In the genomic region with DNA sequence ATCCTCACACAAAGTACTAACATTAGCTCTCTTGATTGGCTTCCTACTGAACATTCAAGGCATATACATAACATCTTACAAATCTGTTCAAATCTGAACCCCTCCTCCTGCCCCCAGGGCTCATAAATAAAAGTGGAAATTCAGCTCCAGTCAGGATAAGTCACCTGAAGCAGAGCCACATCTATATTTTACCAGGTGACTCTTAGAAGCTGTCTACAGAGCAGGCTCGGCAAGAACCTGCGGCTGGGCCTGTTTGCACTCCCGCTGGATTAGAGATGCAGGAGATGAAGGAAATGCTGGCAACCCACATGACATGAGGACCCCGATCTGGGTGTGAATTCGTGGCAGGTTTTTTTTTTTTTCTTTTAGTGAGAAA, we compare ENCODE assay signal across 13 cellular contexts. TPM values are rescaled to one million over a fixed set of nuclear protein-coding genes. Genes with fewer than 3 reads are reported as not detected.
DNase-seq lines count a peak whose midpoint lies in the region; ATAC-seq and TF ChIP-seq lines count a peak whose summit lies in the region.
"Had no signal": no experiment of that assay in that cellular context is flagged by ENCODE, and none has a peak within 500 bp of the region (broad histone marks: within the 10 kb centered on the region; RNA-seq: fewer than 3 reads in every experiment).

No MANE protein-coding gene starts in this region.

- no peak overlapping the region for H3K27ac Mint-ChIP-seq in activated CD8-positive, alpha-beta T cell treated with anti-CD3 and anti-CD28 coated beads, Interleukin-2, amount 10 ng/mL, durations not matched to agents 7 days and 5 days
- no peak overlapping the region for H3K27ac Mint-ChIP-seq in CD8-positive, alpha-beta memory T cell
- H3K27ac Mint-ChIP-seq: GM23338 had no signal

- peaks cover 28% of the 10 kb centered on the region for H3K4me1 ChIP-seq in PC-9 (replicated peaks; ENCODE audit: insufficient read depth)
- peaks cover 12% of the 10 kb centered on the region for H3K4me1 ChIP-seq in parathyroid adenoma
- H3K4me1 ChIP-seq in neuronal stem cell (ENCODE audit: control insufficient read depth in 2 of 2, insufficient read depth in 1 of 2, low read depth in 1 of 2, low read length in 2 of 2), result peaks cover 4 to 8% of the 10 kb centered on the region in 2 donors
- H3K4me1 ChIP-seq in CD8-positive, alpha-beta memory T cell (ENCODE audit: insufficient read depth, low read length), result no peaks in the 10 kb centered on the region

- peak; percentile 15 for ATAC-seq in left colon
- no peak for ATAC-seq in activated CD8-positive, alpha-beta T cell treated with anti-CD3 and anti-CD28 coated beads, Interleukin-2, amount 10 ng/mL, durations not matched to agents 7 days and 5 days

- no CpG with 5 or more reads among the region's 5 CpGs for WGBS in neuronal stem cell (ENCODE audit: extremely low coverage in 2 of 2, insufficient read length in 2 of 2, insufficient replicate concordance in 1 of 2), 2 donors

- H2AFZ ChIP-seq in PC-9 (no peak overlapping the region), parathyroid adenoma (peak overlapping the region; percentile 31), neuronal stem cell (ENCODE audit: low read length) (no peak overlapping the region)
- H2AFZ ChIP-seq: GM23338 had no signal

- no peak overlapping the region for H2BK5ac ChIP-seq in neuronal stem cell (ENCODE audit: low read length)

- H2AK5ac ChIP-seq in neuronal stem cell (ENCODE audit: low read depth, low read length), result no peak overlapping the region

- H3K4ac ChIP-seq in neuronal stem cell (ENCODE audit: low read length), result no peak overlapping the region

- H3K9ac ChIP-seq in parathyroid adenoma, result no peak overlapping the region
- H3K9ac ChIP-seq in neuronal stem cell (ENCODE audit: low read depth, low read length, poor library complexity), result no peak overlapping the region
- H3K9ac ChIP-seq: BLaER1 had no signal

- no peaks in the 10 kb centered on the region for H4K20me1 ChIP-seq in PC-9 (ENCODE audit: insufficient read depth)

- H3F3A ChIP-seq in PC-9 (ENCODE audit: insufficient read depth, low read depth), result peaks cover 22% of the 10 kb centered on the region; the same call in 1 of the 2 replicates

- no peak overlapping the region for H2BK12ac ChIP-seq in neuronal stem cell (ENCODE audit: low read length)

- H3K27me3 ChIP-seq in PC-9 (ENCODE audit: insufficient read depth, low read depth) (no peaks in the 10 kb centered on the region), parathyroid adenoma (ENCODE audit: control insufficient read depth, insufficient read depth, low read length) (no peaks in the 10 kb centered on the region), neuronal stem cell (ENCODE audit: control insufficient read depth in 3 of 3, insufficient read depth in 3 of 3, low read depth in 1 of 3, low read length in 3 of 3) (peaks cover 0 to 21% (median 14%) of the 10 kb centered on the region in 3 experiments)
- H3K27me3 ChIP-seq in CD8-positive, alpha-beta memory T cell (ENCODE audit: insufficient read depth, low read length, poor library complexity, severe bottlenecking), result peaks cover 4% of the 10 kb centered on the region

- no peak overlapping the region for H2BK120ac ChIP-seq in neuronal stem cell (ENCODE audit: low read depth, low read length)

- H4K91ac ChIP-seq in neuronal stem cell (ENCODE audit: low read depth, low read length, poor library complexity), result no peak overlapping the region

- H3K4me3 Mint-ChIP-seq in activated CD8-positive, alpha-beta T cell treated with anti-CD3 and anti-CD28 coated beads, Interleukin-2, amount 10 ng/mL, durations not matched to agents 7 days and 5 days, result no peak overlapping the region
- no peak overlapping the region for H3K4me3 Mint-ChIP-seq in CD8-positive, alpha-beta memory T cell
- H3K4me3 Mint-ChIP-seq: GM23338 had no signal

- H3K27ac ChIP-seq in PC-9, result peak overlapping the region; percentile 21
- peak overlapping the region; percentile 15 for H3K27ac ChIP-seq in parathyroid adenoma
- H3K27ac ChIP-seq in neuronal stem cell (replicated peaks; ENCODE audit: low read length), result no peak overlapping the region
- H3K27ac ChIP-seq in CD8-positive, alpha-beta memory T cell (ENCODE audit: low read depth, low read length), result no peak overlapping the region
- H3K27ac ChIP-seq: BLaER1 had no signal

- CTCF ChIA-PET in PC-9 (lab: Charles Lee), result no interaction called here
- CTCF ChIA-PET in activated CD8-positive, alpha-beta T cell treated with anti-CD3 and anti-CD28 coated beads, Interleukin-2, amount 10 ng/mL, durations not matched to agents 7 days and 5 days (lab: Charles Lee), result interaction anchor here (1.1 to 1.2 kb wide), 2 partner anchors 36 to 139 kb away, joined by 3 read pairs; no protein-coding TSS in a partner anchor
- CTCF ChIA-PET in CD8-positive, alpha-beta memory T cell (lab: Charles Lee), result no interaction called here

- no peaks in the 10 kb centered on the region for H3K36me3 ChIP-seq in PC-9 (ENCODE audit: low read depth)
- H3K36me3 ChIP-seq in parathyroid adenoma (ENCODE audit: control insufficient read depth, insufficient read depth, low read length), result no peaks in the 10 kb centered on the region
- no peaks in the 10 kb centered on the region for H3K36me3 ChIP-seq in neuronal stem cell (replicated peaks in 1 of 2; ENCODE audit: control insufficient read depth in 2 of 2, insufficient read depth in 2 of 2, low read length in 2 of 2)
- H3K36me3 ChIP-seq in CD8-positive, alpha-beta memory T cell (ENCODE audit: insufficient read depth, low read length), result no peaks in the 10 kb centered on the region
- H3K36me3 ChIP-seq: BLaER1 had no signal

- H3K79me2 ChIP-seq in PC-9 (ENCODE audit: low read depth), result no peaks in the 10 kb centered on the region
- H3K79me2 ChIP-seq in parathyroid adenoma, result no peaks in the 10 kb centered on the region

- H3K9me3 ChIP-seq in PC-9 (ENCODE audit: insufficient read depth, low read depth) (no peaks in the 10 kb centered on the region), parathyroid adenoma (ENCODE audit: control insufficient read depth, low read length) (no peaks in the 10 kb centered on the region), neuronal stem cell (replicated peaks in 1 of 2; ENCODE audit: control insufficient read depth in 2 of 2, insufficient read depth in 1 of 2, low read depth in 1 of 2, low read length in 2 of 2) (no peaks in the 10 kb centered on the region)
- H3K9me3 ChIP-seq in CD8-positive, alpha-beta memory T cell (ENCODE audit: low read length), result no peaks in the 10 kb centered on the region
- H3K9me3 ChIP-seq: BLaER1 had no signal

- H2BK15ac ChIP-seq in neuronal stem cell (ENCODE audit: low read length), result no peak overlapping the region

- DNase-seq in DMS53 (lab: John Stamatoyannopoulos, UW) (peak; percentile 72), PC-9 (peak in 1 of 2 experiments; percentile 77), left colon (no peak), neuronal stem cell (ENCODE audit: low spot score) (no peak)
- DNase-seq in activated CD8-positive, alpha-beta T cell treated with anti-CD3 and anti-CD28 coated beads, Interleukin-2, amount 10 ng/mL, durations not matched to agents 7 days and 5 days, result no peak
- no peak for DNase-seq in CD8-positive, alpha-beta memory T cell
- DNase-seq: DMS79, IMR-90 had no signal

- H4K8ac ChIP-seq in neuronal stem cell (ENCODE audit: low read depth, low read length), result no peak overlapping the region

- TF ChIP-seq CTCF in PC-9 (conservative IDR thresholded peaks at IDR 0.05) (no peak), parathyroid adenoma (IDR thresholded peaks at IDR 0.05) (no peak)

- H3K36me3 Mint-ChIP-seq in activated CD8-positive, alpha-beta T cell treated with anti-CD3 and anti-CD28 coated beads, Interleukin-2, amount 10 ng/mL, durations not matched to agents 7 days and 5 days (ENCODE audit: low read depth), result no peaks in the 10 kb centered on the region
- H3K36me3 Mint-ChIP-seq in CD8-positive, alpha-beta memory T cell, result peaks cover 0 to 9% (median 5%) of the 10 kb centered on the region in 3 donors

- H3K9me2 ChIP-seq in PC-9 (ENCODE audit: insufficient read depth), result no peaks in the 10 kb centered on the region

- H3K14ac ChIP-seq in neuronal stem cell (ENCODE audit: low read length), result no peak overlapping the region

- intact Hi-C loops in PC-9 (cut with micrococcal nuclease; ENCODE audit: unreplicated experiment) (loop anchor here (5.0 kb wide), 1 partner anchor 136 kb away; no protein-coding TSS in a partner anchor), left colon (cut with DNase I, micrococcal nuclease) (no loop called here)

- H3K23ac ChIP-seq in neuronal stem cell (ENCODE audit: low read depth, low read length, poor library complexity), result no peak overlapping the region

- H3K27me3 Mint-ChIP-seq in activated CD8-positive, alpha-beta T cell treated with anti-CD3 and anti-CD28 coated beads, Interleukin-2, amount 10 ng/mL, durations not matched to agents 7 days and 5 days (ENCODE audit: low read depth), result peaks cover 15% of the 10 kb centered on the region
- H3K27me3 Mint-ChIP-seq in CD8-positive, alpha-beta memory T cell, result peaks cover 34 to 41% of the 10 kb centered on the region in 2 donors

- H3K9me3 Mint-ChIP-seq in activated CD8-positive, alpha-beta T cell treated with anti-CD3 and anti-CD28 coated beads, Interleukin-2, amount 10 ng/mL, durations not matched to agents 7 days and 5 days (ENCODE audit: insufficient read depth), result no peaks in the 10 kb centered on the region
- peaks cover 0 to 4% (median 2%) of the 10 kb centered on the region in 5 donors for H3K9me3 Mint-ChIP-seq in CD8-positive, alpha-beta memory T cell
- H3K9me3 Mint-ChIP-seq: GM23338 had no signal

- peak overlapping the region; percentile 56 for H3K4me2 ChIP-seq in PC-9
- H3K4me2 ChIP-seq in parathyroid adenoma (ENCODE audit: low read length), result no peak overlapping the region
- no peak overlapping the region for H3K4me2 ChIP-seq in neuronal stem cell (ENCODE audit: insufficient read depth, low read length, poor library complexity, severe bottlenecking)
- H3K4me2 ChIP-seq: BLaER1, GM23338 had no signal

- H3K79me1 ChIP-seq in neuronal stem cell (ENCODE audit: low read depth, low read length), result no peaks in the 10 kb centered on the region

- no peak overlapping the region for H3K18ac ChIP-seq in neuronal stem cell (ENCODE audit: low read length)

- no TSS peak for BruUV-seq in PC-9 (replicated peaks; lab: Mats Ljungman, UMichigan)

- H3K4me1 Mint-ChIP-seq in activated CD8-positive, alpha-beta T cell treated with anti-CD3 and anti-CD28 coated beads, Interleukin-2, amount 10 ng/mL, durations not matched to agents 7 days and 5 days (ENCODE audit: low read depth), result peaks cover 3% of the 10 kb centered on the region
- peaks cover 7 to 11% (median 8%) of the 10 kb centered on the region in 3 donors for H3K4me1 Mint-ChIP-seq in CD8-positive, alpha-beta memory T cell

- POLR2A ChIA-PET in PC-9 (lab: Charles Lee; ENCODE audit: unreplicated experiment), result no interaction called here
- POLR2A ChIA-PET in activated CD8-positive, alpha-beta T cell treated with anti-CD3 and anti-CD28 coated beads, Interleukin-2, amount 10 ng/mL, durations not matched to agents 7 days and 5 days (lab: Charles Lee), result no interaction called here
- POLR2A ChIA-PET in CD8-positive, alpha-beta memory T cell (lab: Charles Lee), result no interaction called here

- H3K4me3 ChIP-seq in PC-9 (no peak overlapping the region), parathyroid adenoma (ENCODE audit: low read depth, low read length) (no peak overlapping the region), neuronal stem cell (ENCODE audit: low read length in 2 of 2) (no peak overlapping the region)
- H3K4me3 ChIP-seq in CD8-positive, alpha-beta memory T cell (ENCODE audit: low read length), result no peak overlapping the region
- H3K4me3 ChIP-seq: BLaER1, GM12878, GM23338 had no signal

RNA-seq across cellular contexts. Expression of gene CPLX2, which starts 3.0 kb away (rescaled TPM):
- total RNA-seq in PC-9 (2021) (not detected in 2 replicates), left colon (1 to 10 TPM in 1 of 2 donors, under 1 TPM in 1; 0.73 to 1.8 TPM)
- total RNA-seq in activated CD8-positive, alpha-beta T cell treated with anti-CD3 and anti-CD28 coated beads, Interleukin-2, amount 10 ng/mL, durations not matched to agents 7 days and 5 days, result not detected
- 0.10 TPM for polyA plus RNA-seq in neuronal stem cell (2013, experiment 1 of 2)
- polyA plus RNA-seq in neuronal stem cell (2013, experiment 2 of 2), result 0.07 TPM
- not detected for total RNA-seq in CD8-positive, alpha-beta memory T cell
- not detected for polyA plus RNA-seq in CD8-positive, alpha-beta memory T cell
- total RNA-seq: G401, IMR-90 had no signal
- polyA plus RNA-seq: IMR-90 had no signal

Comparison
In these comparisons a context has a peak if more than half of its experiments do, and no peak if none do; other contexts are left out.
1. H3K27ac ChIP-seq: peak in PC-9 (single experiment) and parathyroid adenoma (single experiment); none in neuronal stem cell (single experiment) and CD8-positive, alpha-beta memory T cell (single experiment).